8 cellular contexts compared by ENCODE assay signal in genomic region chr6:124795879-124796838, GRCh38.
DNase-seq lines count a peak whose midpoint lies in the region; ATAC-seq and TF ChIP-seq lines count a peak whose summit lies in the region.

No MANE protein-coding gene starts in this region.

- no peaks in the 10 kb centered on the region for H3K27me3 Mint-ChIP-seq in osteocyte (ENCODE audit: unreplicated experiment)

- H3K4me1 ChIP-seq in OCI-LY7 (ENCODE audit: insufficient read depth, low read length, poor library complexity, severe bottlenecking) (no peaks in the 10 kb centered on the region), esophagus muscularis mucosa (peaks cover 0 to 5% (median 0%) of the 10 kb centered on the region in 4 donors)

- DNase-seq in 8988T (peak; percentile 8), H7 (peak; percentile 22), OCI-LY7 (ENCODE audit: low spot score) (peak; percentile 43), esophagus muscularis mucosa (ENCODE audit: extremely low spot score) (no peak), osteocyte (ENCODE audit: extremely low spot score, unreplicated experiment) (no peak), NCI-H446 treated with DMSO at 0.1 percent for 48 hours (lab: John Stamatoyannopoulos, UW) (no peak), SIG-M5 treated with dmso at 0.1 percent for 504 hours (lab: John Stamatoyannopoulos, UW; ENCODE audit: unreplicated experiment) (no peak)

- no peaks in the 10 kb centered on the region for H3K36me3 ChIP-seq in H7 (replicated peaks; ENCODE audit: control insufficient read depth, insufficient read depth, low read length)
- no peaks in the 10 kb centered on the region for H3K36me3 ChIP-seq in OCI-LY7 (ENCODE audit: insufficient read depth, low read length)
- no peaks in the 10 kb centered on the region for H3K36me3 ChIP-seq in esophagus muscularis mucosa

- CTCF ChIA-PET in OCI-LY7 (lab: Charles Lee; ENCODE audit: unreplicated experiment): no interaction called here

- no peak overlapping the region for H2AFZ ChIP-seq in OCI-LY7 (ENCODE audit: low read length)

- no peaks in the 10 kb centered on the region for H3K36me3 Mint-ChIP-seq in osteocyte (ENCODE audit: unreplicated experiment)

- no peaks in the 10 kb centered on the region for H3K79me2 ChIP-seq in OCI-LY7 (ENCODE audit: insufficient read depth, low read depth, low read length)

- H3K9me3 ChIP-seq in OCI-LY7 (ENCODE audit: low read length) (no peaks in the 10 kb centered on the region), esophagus muscularis mucosa (no peaks in the 10 kb centered on the region)

- no peak overlapping the region for H3K4me3 Mint-ChIP-seq in osteocyte (ENCODE audit: unreplicated experiment)

- TF ChIP-seq CTCF in OCI-LY7 (conservative IDR thresholded peaks at IDR 0.05; ENCODE audit: low read length) (peak; percentile 73), esophagus muscularis mucosa (IDR thresholded peaks at IDR 0.05) (peak; percentile 23 to 42 (median 31)), osteocyte (IDR thresholded peaks at IDR 0.05) (peak; percentile 90)

- no peak for ATAC-seq in GM19023 (IDR thresholded peaks at IDR 0.05; ENCODE audit: unreplicated experiment)

- H3K4me2 ChIP-seq in OCI-LY7 (ENCODE audit: low read length): no peak overlapping the region

- no peak overlapping the region for H3K27ac Mint-ChIP-seq in osteocyte (ENCODE audit: unreplicated experiment)

- WGBS in esophagus muscularis mucosa: 90% methylated on average over 5 of the region's 5 CpGs

- H3K9me3 Mint-ChIP-seq in osteocyte (ENCODE audit: unreplicated experiment): no peaks in the 10 kb centered on the region

- intact Hi-C loops in OCI-LY7 (cut with micrococcal nuclease; ENCODE audit: unreplicated experiment): loop anchor here (1.0 to 10.0 kb wide), 3 partner anchors 401 to 994 kb away; no protein-coding TSS in a partner anchor
- intact Hi-C loops in esophagus muscularis mucosa (cut with DNase I): no loop called here

- POLR2A ChIA-PET in OCI-LY7 (lab: Charles Lee): no interaction called here

- H3K27me3 ChIP-seq in H7 (ENCODE audit: control insufficient read depth, insufficient read depth, low read length): no peaks in the 10 kb centered on the region
- no peaks in the 10 kb centered on the region for H3K27me3 ChIP-seq in esophagus muscularis mucosa

- no peaks in the 10 kb centered on the region for H3K9me2 ChIP-seq in OCI-LY7 (ENCODE audit: insufficient read depth, low read length)

- TF ChIP-seq POLR2A in esophagus muscularis mucosa (IDR thresholded peaks at IDR 0.05; ENCODE audit: low read depth): no peak

- BruUV-seq in OCI-LY7 (replicated peaks; lab: Mats Ljungman, UMichigan): no TSS peak

- TF ChIP-seq EP300 in esophagus muscularis mucosa (IDR thresholded peaks at IDR 0.05): no peak

- H3K27ac ChIP-seq in OCI-LY7 (ENCODE audit: low read depth, low read length, poor library complexity, severe bottlenecking) (no peak overlapping the region), esophagus muscularis mucosa (replicated peaks in 1 of 4) (no peak overlapping the region)

- H3K4me3 ChIP-seq in H7 (ENCODE audit: insufficient read depth, low read depth, low read length) (no peak overlapping the region), OCI-LY7 (ENCODE audit: low read depth, low read length, poor library complexity, severe bottlenecking) (no peak overlapping the region), esophagus muscularis mucosa (no peak overlapping the region)

- no peaks in the 10 kb centered on the region for H4K20me1 ChIP-seq in OCI-LY7 (ENCODE audit: insufficient read depth, low read length)

- H3K4me1 Mint-ChIP-seq in osteocyte (ENCODE audit: unreplicated experiment): peaks cover 33% of the 10 kb centered on the region

Comparison
In these comparisons a context has a peak if more than half of its experiments do, and no peak if none do; other contexts are left out.
1. DNase-seq: peak in 8988T (single experiment), H7 (single experiment) and OCI-LY7 (single experiment); none in esophagus muscularis mucosa (single experiment), osteocyte (single experiment), NCI-H446 treated with DMSO at 0.1 percent for 48 hours (single experiment) and SIG-M5 treated with dmso at 0.1 percent for 504 hours (single experiment).
2. CTCF ChIP-seq: peak in every context shown above with its lines; median percentile 90 in osteocyte; 73 in OCI-LY7; 31 in esophagus muscularis mucosa.